In genomic region chr5:82623094-82623514, GRCh38 we compare ENCODE assay signal across 1 cellular context.
TF ChIP-seq lines count a peak whose summit lies in the region.

No MANE protein-coding gene starts in this region.

TF ChIP-seq in HepG2, 621 proteins besides CTCF, POLR2A, EP300 and RAD21 (continued from another document and continues in another):
- TF ChIP-seq AHDC1 (CRISPR knock-in tag; IDR thresholded peaks at IDR 0.05; ENCODE audit: borderline replicate concordance) (peak; percentile 73; the same call in 1 of the 2 replicates), ZBTB2 (CRISPR knock-in tag; IDR thresholded peaks at IDR 0.05; ENCODE audit: low read depth) (no peak), HMG20A (CRISPR knock-in tag; IDR thresholded peaks at IDR 0.05; ENCODE audit: borderline replicate concordance) (peak; percentile 73; the same call in 1 of the 2 replicates), RARA (CRISPR knock-in tag; IDR thresholded peaks at IDR 0.05) (peak; percentile 66), TEAD3 (CRISPR knock-in tag; optimal IDR thresholded peaks at IDR 0.05; ENCODE audit: borderline replicate concordance) (peak; percentile 46), CHD4 (IDR thresholded peaks at IDR 0.05; ENCODE audit: borderline replicate concordance, low read length) (peak; percentile 31; the same call in 1 of the 2 replicates), FOXK1 (CRISPR knock-in tag; IDR thresholded peaks at IDR 0.05; ENCODE audit: borderline replicate concordance, low read depth) (no peak), FOXJ3 (CRISPR knock-in tag; IDR thresholded peaks at IDR 0.05; ENCODE audit: borderline replicate concordance) (0 out of 2 replicates have a peak, but pooled peaks have one; percentile 33), ASH2L (IDR thresholded peaks at IDR 0.05; ENCODE audit: insufficient read length, low read depth, low read length) (peak; percentile 64), ZNF580 (CRISPR knock-in tag; IDR thresholded peaks at IDR 0.05; ENCODE audit: borderline replicate concordance, low read depth) (0 out of 2 replicates have a peak, but pooled peaks have one; percentile 19), PAXIP1 (CRISPR knock-in tag; conservative IDR thresholded peaks at IDR 0.05) (peak; percentile 97), ZFY (CRISPR knock-in tag; IDR thresholded peaks at IDR 0.05) (peak; percentile 67), DMAP1 (CRISPR knock-in tag; IDR thresholded peaks at IDR 0.05) (peak; percentile 50; the same call in 1 of the 2 replicates), SNAPC2 (CRISPR knock-in tag; IDR thresholded peaks at IDR 0.05) (no peak), BRD4 (CRISPR knock-in tag; IDR thresholded peaks at IDR 0.05) (peak; percentile 52; the same call in 1 of the 2 replicates), ZBTB20 (CRISPR knock-in tag; IDR thresholded peaks at IDR 0.05; ENCODE audit: borderline replicate concordance, low read depth) (peak; percentile 60; the same call in 1 of the 2 replicates), ZNF569 (CRISPR knock-in tag; IDR thresholded peaks at IDR 0.05; ENCODE audit: borderline replicate concordance) (no peak), MEIS2 (CRISPR knock-in tag; IDR thresholded peaks at IDR 0.05) (peak; percentile 34; the same call in 1 of the 2 replicates), TEAD2 (CRISPR knock-in tag; IDR thresholded peaks at IDR 0.05) (no peak), HOXA3 (CRISPR knock-in tag; IDR thresholded peaks at IDR 0.05) (peak; percentile 52; the same call in 1 of the 2 replicates), MED1 (CRISPR knock-in tag; IDR thresholded peaks at IDR 0.05) (peak; percentile 56; the same call in 1 of the 2 replicates), FOXP4 (CRISPR knock-in tag; IDR thresholded peaks at IDR 0.05) (peak; percentile 72), ZNF180 (CRISPR knock-in tag; IDR thresholded peaks at IDR 0.05; ENCODE audit: borderline replicate concordance, low read depth) (no peak), HOMEZ (CRISPR knock-in tag; IDR thresholded peaks at IDR 0.05; ENCODE audit: low read depth) (peak; percentile 95), ZNF609 (CRISPR knock-in tag; IDR thresholded peaks at IDR 0.05; ENCODE audit: borderline replicate concordance) (peak; percentile 42; the same call in 1 of the 2 replicates), RBFOX2 (IDR thresholded peaks at IDR 0.05; ENCODE audit: low read depth, low read length) (0 out of 2 replicates have a peak, but pooled peaks have one; percentile 17), SOX6 (IDR thresholded peaks at IDR 0.05) (no peak), SOX6 (CRISPR knock-in tag; IDR thresholded peaks at IDR 0.05) (0 out of 2 replicates have a peak, but pooled peaks have one; percentile 43), TARDBP (CRISPR knock-in tag; IDR thresholded peaks at IDR 0.05) (peak; percentile 76; the same call in 1 of the 2 replicates), ZNF343 (CRISPR knock-in tag; IDR thresholded peaks at IDR 0.05) (0 out of 2 replicates have a peak, but pooled peaks have one; percentile 42), ZNF441 (CRISPR knock-in tag; IDR thresholded peaks at IDR 0.05; ENCODE audit: borderline replicate concordance) (no peak), GATAD2A (CRISPR knock-in tag; IDR thresholded peaks at IDR 0.05) (peak; percentile 86), THRA (CRISPR knock-in tag; IDR thresholded peaks at IDR 0.05; ENCODE audit: borderline replicate concordance) (no peak), ZNF10 (CRISPR knock-in tag; IDR thresholded peaks at IDR 0.05; ENCODE audit: borderline replicate concordance, low read depth) (no peak)
